Comparison of ENCODE assay signal across 28 cellular contexts in genomic region chr14:79437951-79438350, GRCh38.
"Had no signal": no experiment of that assay in that cellular context is flagged by ENCODE, and none has a peak within 500 bp of the region (broad histone marks: within the 10 kb centered on the region; RNA-seq: fewer than 3 reads in every experiment).

No MANE protein-coding gene starts in this region.

- H3K4me1 ChIP-seq: left lung, lower lobe of right lung, prostate gland, testis, thyroid gland, uterus had no signal

- H3K27ac ChIP-seq: left lung, lower lobe of right lung, neural progenitor cell, ovary, prostate gland, skin epidermis, stomach, testis, thyroid gland, transverse colon, uterus had no signal

- H3K36me3 Mint-ChIP-seq: naive thymus-derived CD8-positive, alpha-beta T cell; neural progenitor cell; stimulated activated naive B cell treated with anti-CD40 and anti-IgM and Interleukin-4, amounts not matched to agents 10 μg/mL and 1 μg/mL and 100 μg/mL, for 72 hours had no signal

- H3K4me3 Mint-ChIP-seq: naive thymus-derived CD8-positive, alpha-beta T cell; nephron; neural progenitor cell; stimulated activated naive B cell treated with anti-CD40 and anti-IgM and Interleukin-4, amounts not matched to agents 10 μg/mL and 1 μg/mL and 100 μg/mL, for 72 hours had no signal

- H3K27me3 Mint-ChIP-seq: stimulated activated naive B cell treated with anti-CD40 and anti-IgM and Interleukin-4, amounts not matched to agents 10 μg/mL and 1 μg/mL and 100 μg/mL, for 72 hours had no signal

- H3K9me3 Mint-ChIP-seq: nephron, neural progenitor cell had no signal

- H2AFZ ChIP-seq: neural progenitor cell had no signal

- H3K27ac Mint-ChIP-seq: nephron; neural progenitor cell; stimulated activated naive B cell treated with anti-CD40 and anti-IgM and Interleukin-4, amounts not matched to agents 10 μg/mL and 1 μg/mL and 100 μg/mL, for 72 hours had no signal

- H3K4me3 ChIP-seq: left lung, lower lobe of right lung, neural progenitor cell, ovary, prostate gland, skin epidermis, stomach, testis, thyroid gland, transverse colon, uterus had no signal

- ATAC-seq: left cardiac atrium; left lung; lower lobe of right lung; naive thymus-derived CD8-positive, alpha-beta T cell; right cardiac atrium; sciatic nerve; stimulated activated naive B cell treated with anti-CD40 and anti-IgM and Interleukin-4, amounts not matched to agents 10 μg/mL and 1 μg/mL and 100 μg/mL, for 72 hours; stimulated activated naive CD8-positive, alpha-beta T cell treated with anti-CD3 and anti-CD28 coated beads, Interleukin-15, Interleukin-2, amounts not matched to agents 100 U/mL and 50 U/mL, for 24 hours had no signal

- H3K27me3 ChIP-seq: left lung, neural progenitor cell, ovary, stomach, testis, thyroid gland, transverse colon, uterus had no signal

- H3K36me3 ChIP-seq: left lung, lower lobe of right lung, neural progenitor cell, ovary, prostate gland, stomach, thyroid gland, transverse colon, uterus had no signal

- DNase-seq: hippocampal formation; kidney glomerular epithelial cell; left cardiac atrium; left lung; lower lobe of right lung; mammary epithelial cell; mesenchymal stem cell; naive thymus-derived CD8-positive, alpha-beta T cell; ovary; posterior cingulate gyrus; retina; right cardiac atrium; stimulated activated CD4-positive, alpha-beta T cell treated with anti-CD3 and anti-CD28 coated beads, Interleukin-12 subunit alpha, Interleukin-12 subunit beta, amount 100 ng/mL, for 4 hours; stimulated activated CD4-positive, alpha-beta T cell treated with anti-CD3 and anti-CD28 coated beads, Interleukin-15, amount 100 ng/mL, for 24 hours; stimulated activated CD4-positive, alpha-beta T cell treated with anti-CD3 and anti-CD28 coated beads, Interleukin-2, amount 100 ng/mL, for 24 hours; stimulated activated CD4-positive, alpha-beta T cell treated with anti-CD3 and anti-CD28 coated beads, Interleukin-4, amount 100 ng/mL, for 1 hour; stimulated activated naive B cell treated with anti-CD40 and anti-IgM and Interleukin-4, amounts not matched to agents 10 μg/mL and 1 μg/mL and 100 μg/mL, for 72 hours; stimulated activated naive CD8-positive, alpha-beta T cell treated with anti-CD3 and anti-CD28 coated beads, Interleukin-15, Interleukin-2, amounts not matched to agents 100 U/mL and 50 U/mL, for 24 hours; stomach; testis; thyroid gland; transverse colon; uterus had no signal

- H3K4me2 ChIP-seq: neural progenitor cell had no signal

- H3K9me3 ChIP-seq: left lung, lower lobe of right lung, ovary, prostate gland, stomach, testis, thyroid gland, transverse colon, uterus had no signal

- H3K4me1 Mint-ChIP-seq: naive thymus-derived CD8-positive, alpha-beta T cell; stimulated activated naive B cell treated with anti-CD40 and anti-IgM and Interleukin-4, amounts not matched to agents 10 μg/mL and 1 μg/mL and 100 μg/mL, for 72 hours had no signal

- H3K9ac ChIP-seq: neural progenitor cell had no signal
